In genomic region chr7:42700376-42701327, GRCh38 we compare ENCODE assay signal across 2 cellular contexts.
TF ChIP-seq lines count a peak whose summit lies in the region.

No MANE protein-coding gene starts in this region.

TF ChIP-seq in H1, 55 proteins besides CTCF, POLR2A, EP300 and RAD21 (continued from another document):
- TF ChIP-seq SIX5 (IDR thresholded peaks at IDR 0.05; ENCODE audit: low read depth, low read length) (no peak), RXRA (IDR thresholded peaks at IDR 0.05; ENCODE audit: insufficient read depth, low read depth, low read length) (no peak), POLR2AphosphoS5 (IDR thresholded peaks at IDR 0.05; ENCODE audit: low read depth, low read length) (no peak), E2F6 (IDR thresholded peaks at IDR 0.05) (no peak), MAX (IDR thresholded peaks at IDR 0.05) (no peak), TBP (IDR thresholded peaks at IDR 0.05; ENCODE audit: low read depth, low read length) (no peak)

TF ChIP-seq in SK-N-SH, 30 proteins besides CTCF, POLR2A, EP300 and RAD21 (continued from another document):
- TF ChIP-seq ZBTB33 (IDR thresholded peaks at IDR 0.05; ENCODE audit: borderline replicate concordance, low read depth) (no peak), MXI1 (IDR thresholded peaks at IDR 0.05; ENCODE audit: low read depth, low read length) (no peak), RCOR1 (IDR thresholded peaks at IDR 0.05; ENCODE audit: low read length) (no peak), USF2 (IDR thresholded peaks at IDR 0.05; ENCODE audit: borderline replicate concordance, low read depth, low read length) (no peak), NFIC (IDR thresholded peaks at IDR 0.05; ENCODE audit: borderline replicate concordance) (no peak)
